In genomic region chr7:117808273-117808868, GRCh38 we compare ENCODE assay signal across 10 cellular contexts.
DNase-seq lines count a peak whose midpoint lies in the region; ATAC-seq and TF ChIP-seq lines count a peak whose summit lies in the region.
"Had no signal": no experiment of that assay in that cellular context is flagged by ENCODE, and none has a peak within 500 bp of the region (broad histone marks: within the 10 kb centered on the region; RNA-seq: fewer than 3 reads in every experiment).

No MANE protein-coding gene starts in this region.

- TF ChIP-seq CTCF in brain (conservative IDR thresholded peaks at IDR 0.05) (no peak), type B pancreatic cell (conservative IDR thresholded peaks at IDR 0.05) (no peak)

- H3K36me3 Mint-ChIP-seq in brain (peaks cover 4% of the 10 kb centered on the region), type B pancreatic cell (peaks cover 7% of the 10 kb centered on the region)

- peak overlapping the region; percentile 23 to 83 (median 65) for H3K27ac Mint-ChIP-seq in brain
- no peak overlapping the region for H3K27ac Mint-ChIP-seq in type B pancreatic cell
- H3K27ac Mint-ChIP-seq: activated T-helper 2 cell treated with anti-CD3 and anti-CD28 coated beads, Interferon-gamma antibody, Interleukin-2, Interleukin-4, amounts not matched to agents 10 μg/mL and 5 μg/mL and 100 μg/mL, durations not matched to agents 14 hours and 24 hours and 36 hours had no signal

- no peaks in the 10 kb centered on the region for H3K9me3 Mint-ChIP-seq in brain
- H3K9me3 Mint-ChIP-seq in type B pancreatic cell, result peaks cover 1% of the 10 kb centered on the region
- H3K9me3 Mint-ChIP-seq: activated T-helper 2 cell treated with anti-CD3 and anti-CD28 coated beads, Interferon-gamma antibody, Interleukin-2, Interleukin-4, amounts not matched to agents 10 μg/mL and 5 μg/mL and 100 μg/mL, durations not matched to agents 14 hours and 24 hours and 36 hours had no signal

- ATAC-seq in GM19023 (IDR thresholded peaks at IDR 0.05; ENCODE audit: unreplicated experiment) (no peak), GM18502 (IDR thresholded peaks at IDR 0.05; ENCODE audit: poor library complexity, unreplicated experiment) (no peak)

- H3K4me1 Mint-ChIP-seq in brain (peaks cover 51% of the 10 kb centered on the region), type B pancreatic cell (ENCODE audit: unreplicated experiment) (peaks cover 36% of the 10 kb centered on the region)

- H3K4me3 Mint-ChIP-seq in brain (peak overlapping the region in 3 of 5 experiments; percentile 28 to 74 (median 56)), type B pancreatic cell (peak overlapping the region; percentile 38)

- H3K27me3 Mint-ChIP-seq in brain (no peaks in the 10 kb centered on the region), type B pancreatic cell (no peaks in the 10 kb centered on the region)

- DNase-seq in NCI-H2029 (lab: John Stamatoyannopoulos, UW) (peak; percentile 68), inferior parietal cortex (ENCODE audit: extremely low spot score) (peak; percentile 66), type B pancreatic cell (ENCODE audit: extremely low spot score, unreplicated experiment) (no peak)
- no peak for DNase-seq in stimulated activated CD4-positive, alpha-beta T cell treated with anti-CD3 and anti-CD28 coated beads, Interleukin-15, amount 100 ng/mL, for 24 hours
- DNase-seq: NCI-H510A treated with DMSO at 0.1 percent for 48 hours; stimulated activated CD4-positive, alpha-beta T cell treated with anti-CD3 and anti-CD28 coated beads, Interleukin-4, amount 100 ng/mL, for 4 hours had no signal

Comparison
In these comparisons a context has a peak if more than half of its experiments do, and no peak if none do; other contexts are left out.
1. DNase-seq: peak in NCI-H2029 (single experiment) and inferior parietal cortex (single experiment); none in type B pancreatic cell (single experiment) and stimulated activated CD4-positive, alpha-beta T cell treated with anti-CD3 and anti-CD28 coated beads, Interleukin-15, amount 100 ng/mL, for 24 hours (single experiment).